In the genomic region with DNA sequence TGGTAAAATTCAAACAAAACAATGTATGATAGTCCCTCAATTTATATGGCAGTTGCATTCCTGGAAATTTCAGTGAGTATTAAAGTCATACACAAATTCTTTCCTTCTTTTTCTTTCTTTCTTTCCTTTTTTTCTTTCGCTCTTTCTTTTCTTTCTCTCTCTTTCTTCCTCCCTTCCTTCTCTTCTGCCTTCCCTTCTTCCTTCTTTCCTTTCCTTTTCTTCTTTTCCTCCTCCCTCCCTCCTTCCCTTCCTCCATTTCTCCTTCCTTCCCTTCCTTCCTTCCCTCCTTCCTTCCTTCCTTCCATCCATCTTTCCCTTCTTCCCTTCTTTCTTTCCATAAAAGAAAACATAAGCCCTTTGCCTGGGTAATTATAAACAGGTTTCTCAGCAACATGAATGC, we compare ENCODE assay signal across 1 cellular context.
TF ChIP-seq lines count a peak whose summit lies in the region.

No MANE protein-coding gene starts in this region.

TF ChIP-seq in K562, 482 proteins besides CTCF, POLR2A, EP300 and RAD21 (continued from another document and continues in another):
- TF ChIP-seq, protein P1, sequence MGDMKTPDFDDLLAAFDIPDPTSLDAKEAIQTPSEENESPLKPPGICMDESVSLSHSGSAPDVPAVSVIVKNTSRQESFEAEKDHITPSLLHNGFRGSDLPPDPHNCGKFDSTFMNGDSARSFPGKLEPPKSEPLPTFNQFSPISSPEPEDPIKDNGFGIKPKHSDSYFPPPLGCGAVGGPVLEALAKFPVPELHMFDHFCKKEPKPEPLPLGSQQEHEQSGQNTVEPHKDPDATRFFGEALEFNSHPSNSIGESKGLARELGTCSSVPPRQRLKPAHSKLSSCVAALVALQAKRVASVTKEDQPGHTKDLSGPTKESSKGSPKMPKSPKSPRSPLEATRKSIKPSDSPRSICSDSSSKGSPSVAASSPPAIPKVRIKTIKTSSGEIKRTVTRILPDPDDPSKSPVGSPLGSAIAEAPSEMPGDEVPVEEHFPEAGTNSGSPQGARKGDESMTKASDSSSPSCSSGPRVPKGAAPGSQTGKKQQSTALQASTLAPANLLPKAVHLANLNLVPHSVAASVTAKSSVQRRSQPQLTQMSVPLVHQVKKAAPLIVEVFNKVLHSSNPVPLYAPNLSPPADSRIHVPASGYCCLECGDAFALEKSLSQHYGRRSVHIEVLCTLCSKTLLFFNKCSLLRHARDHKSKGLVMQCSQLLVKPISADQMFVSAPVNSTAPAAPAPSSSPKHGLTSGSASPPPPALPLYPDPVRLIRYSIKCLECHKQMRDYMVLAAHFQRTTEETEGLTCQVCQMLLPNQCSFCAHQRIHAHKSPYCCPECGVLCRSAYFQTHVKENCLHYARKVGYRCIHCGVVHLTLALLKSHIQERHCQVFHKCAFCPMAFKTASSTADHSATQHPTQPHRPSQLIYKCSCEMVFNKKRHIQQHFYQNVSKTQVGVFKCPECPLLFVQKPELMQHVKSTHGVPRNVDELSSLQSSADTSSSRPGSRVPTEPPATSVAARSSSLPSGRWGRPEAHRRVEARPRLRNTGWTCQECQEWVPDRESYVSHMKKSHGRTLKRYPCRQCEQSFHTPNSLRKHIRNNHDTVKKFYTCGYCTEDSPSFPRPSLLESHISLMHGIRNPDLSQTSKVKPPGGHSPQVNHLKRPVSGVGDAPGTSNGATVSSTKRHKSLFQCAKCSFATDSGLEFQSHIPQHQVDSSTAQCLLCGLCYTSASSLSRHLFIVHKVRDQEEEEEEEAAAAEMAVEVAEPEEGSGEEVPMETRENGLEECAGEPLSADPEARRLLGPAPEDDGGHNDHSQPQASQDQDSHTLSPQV (IDR thresholded peaks at IDR 0.05) = no peak
- TF ChIP-seq PRMT5 (CRISPR knock-in tag; IDR thresholded peaks at IDR 0.05) = no peak
- TF ChIP-seq RHOXF2B (CRISPR knock-in tag; conservative IDR thresholded peaks at IDR 0.05) = no peak
- TF ChIP-seq MXI1 (IDR thresholded peaks at IDR 0.05; ENCODE audit: low read depth, low read length) = no peak
- TF ChIP-seq, protein P2, sequence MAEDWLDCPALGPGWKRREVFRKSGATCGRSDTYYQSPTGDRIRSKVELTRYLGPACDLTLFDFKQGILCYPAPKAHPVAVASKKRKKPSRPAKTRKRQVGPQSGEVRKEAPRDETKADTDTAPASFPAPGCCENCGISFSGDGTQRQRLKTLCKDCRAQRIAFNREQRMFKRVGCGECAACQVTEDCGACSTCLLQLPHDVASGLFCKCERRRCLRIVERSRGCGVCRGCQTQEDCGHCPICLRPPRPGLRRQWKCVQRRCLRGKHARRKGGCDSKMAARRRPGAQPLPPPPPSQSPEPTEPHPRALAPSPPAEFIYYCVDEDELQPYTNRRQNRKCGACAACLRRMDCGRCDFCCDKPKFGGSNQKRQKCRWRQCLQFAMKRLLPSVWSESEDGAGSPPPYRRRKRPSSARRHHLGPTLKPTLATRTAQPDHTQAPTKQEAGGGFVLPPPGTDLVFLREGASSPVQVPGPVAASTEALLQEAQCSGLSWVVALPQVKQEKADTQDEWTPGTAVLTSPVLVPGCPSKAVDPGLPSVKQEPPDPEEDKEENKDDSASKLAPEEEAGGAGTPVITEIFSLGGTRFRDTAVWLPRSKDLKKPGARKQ (CRISPR knock-in tag; IDR thresholded peaks at IDR 0.05) = no peak
- TF ChIP-seq, protein P3, sequence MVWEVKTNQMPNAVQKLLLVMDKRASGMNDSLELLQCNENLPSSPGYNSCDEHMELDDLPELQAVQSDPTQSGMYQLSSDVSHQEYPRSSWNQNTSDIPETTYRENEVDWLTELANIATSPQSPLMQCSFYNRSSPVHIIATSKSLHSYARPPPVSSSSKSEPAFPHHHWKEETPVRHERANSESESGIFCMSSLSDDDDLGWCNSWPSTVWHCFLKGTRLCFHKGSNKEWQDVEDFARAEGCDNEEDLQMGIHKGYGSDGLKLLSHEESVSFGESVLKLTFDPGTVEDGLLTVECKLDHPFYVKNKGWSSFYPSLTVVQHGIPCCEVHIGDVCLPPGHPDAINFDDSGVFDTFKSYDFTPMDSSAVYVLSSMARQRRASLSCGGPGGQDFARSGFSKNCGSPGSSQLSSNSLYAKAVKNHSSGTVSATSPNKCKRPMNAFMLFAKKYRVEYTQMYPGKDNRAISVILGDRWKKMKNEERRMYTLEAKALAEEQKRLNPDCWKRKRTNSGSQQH (CRISPR knock-in tag; IDR thresholded peaks at IDR 0.05) = no peak
- no peak for TF ChIP-seq ZNF354B (CRISPR knock-in tag; IDR thresholded peaks at IDR 0.05)
- peak; percentile 29; the same call in 1 of the 2 replicates for TF ChIP-seq OTX1 (CRISPR knock-in tag; IDR thresholded peaks at IDR 0.05)
- TF ChIP-seq KLF6 (CRISPR knock-in tag; IDR thresholded peaks at IDR 0.05; ENCODE audit: borderline replicate concordance) = no peak
- TF ChIP-seq ZFPM2 (CRISPR knock-in tag; IDR thresholded peaks at IDR 0.05) = no peak
- TF ChIP-seq ARID1B (IDR thresholded peaks at IDR 0.05) = no peak
- no peak for TF ChIP-seq CAMTA2 (CRISPR knock-in tag; conservative IDR thresholded peaks at IDR 0.05)
- TF ChIP-seq, protein P4, sequence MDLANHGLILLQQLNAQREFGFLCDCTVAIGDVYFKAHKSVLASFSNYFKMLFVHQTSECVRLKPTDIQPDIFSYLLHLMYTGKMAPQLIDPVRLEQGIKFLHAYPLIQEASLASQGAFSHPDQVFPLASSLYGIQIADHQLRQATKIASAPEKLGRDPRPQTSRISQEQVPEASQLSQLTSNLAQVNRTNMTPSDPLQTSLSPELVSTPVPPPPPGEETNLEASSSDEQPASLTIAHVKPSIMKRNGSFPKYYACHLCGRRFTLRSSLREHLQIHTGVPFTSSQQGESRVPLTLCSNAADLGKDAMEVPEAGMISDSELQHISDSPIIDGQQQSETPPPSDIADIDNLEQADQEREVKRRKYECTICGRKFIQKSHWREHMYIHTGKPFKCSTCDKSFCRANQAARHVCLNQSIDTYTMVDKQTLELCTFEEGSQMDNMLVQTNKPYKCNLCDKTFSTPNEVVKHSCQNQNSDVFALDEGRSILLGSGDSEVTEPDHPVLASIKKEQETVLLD (IDR thresholded peaks at IDR 0.05) = 0 out of 2 replicates have a peak, but pooled peaks have one; percentile 18
- TF ChIP-seq, protein P5, sequence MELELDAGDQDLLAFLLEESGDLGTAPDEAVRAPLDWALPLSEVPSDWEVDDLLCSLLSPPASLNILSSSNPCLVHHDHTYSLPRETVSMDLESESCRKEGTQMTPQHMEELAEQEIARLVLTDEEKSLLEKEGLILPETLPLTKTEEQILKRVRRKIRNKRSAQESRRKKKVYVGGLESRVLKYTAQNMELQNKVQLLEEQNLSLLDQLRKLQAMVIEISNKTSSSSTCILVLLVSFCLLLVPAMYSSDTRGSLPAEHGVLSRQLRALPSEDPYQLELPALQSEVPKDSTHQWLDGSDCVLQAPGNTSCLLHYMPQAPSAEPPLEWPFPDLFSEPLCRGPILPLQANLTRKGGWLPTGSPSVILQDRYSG (tag; conservative IDR thresholded peaks at IDR 0.05; ENCODE audit: low read depth) = no peak
- TF ChIP-seq, protein P6, sequence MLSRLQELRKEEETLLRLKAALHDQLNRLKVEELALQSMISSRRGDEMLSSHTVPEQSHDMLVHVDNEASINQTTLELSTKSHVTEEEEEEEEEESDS (CRISPR knock-in tag; IDR thresholded peaks at IDR 0.05) = no peak
- TF ChIP-seq, protein P7, sequence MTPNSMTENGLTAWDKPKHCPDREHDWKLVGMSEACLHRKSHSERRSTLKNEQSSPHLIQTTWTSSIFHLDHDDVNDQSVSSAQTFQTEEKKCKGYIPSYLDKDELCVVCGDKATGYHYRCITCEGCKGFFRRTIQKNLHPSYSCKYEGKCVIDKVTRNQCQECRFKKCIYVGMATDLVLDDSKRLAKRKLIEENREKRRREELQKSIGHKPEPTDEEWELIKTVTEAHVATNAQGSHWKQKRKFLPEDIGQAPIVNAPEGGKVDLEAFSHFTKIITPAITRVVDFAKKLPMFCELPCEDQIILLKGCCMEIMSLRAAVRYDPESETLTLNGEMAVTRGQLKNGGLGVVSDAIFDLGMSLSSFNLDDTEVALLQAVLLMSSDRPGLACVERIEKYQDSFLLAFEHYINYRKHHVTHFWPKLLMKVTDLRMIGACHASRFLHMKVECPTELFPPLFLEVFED (CRISPR knock-in tag; conservative IDR thresholded peaks at IDR 0.05) = 0 out of 2 replicates have a peak, but pooled peaks have one; percentile 37
- no peak for TF ChIP-seq RBBP5 (IDR thresholded peaks at IDR 0.05; ENCODE audit: borderline replicate concordance, insufficient read depth, low read length, poor library complexity, severe bottlenecking)
- no peak for TF ChIP-seq KHSRP (IDR thresholded peaks at IDR 0.05)
- TF ChIP-seq NR3C1 (CRISPR knock-in tag; IDR thresholded peaks at IDR 0.05) = no peak
- no peak for TF ChIP-seq ETV6 (IDR thresholded peaks at IDR 0.05; ENCODE audit: borderline replicate concordance in 1 of 2, low read depth in 2 of 2, low read length in 1 of 2)
- TF ChIP-seq ETV6 (CRISPR knock-in tag; IDR thresholded peaks at IDR 0.05; ENCODE audit: borderline replicate concordance) = no peak
- no peak for TF ChIP-seq ZNF76 (CRISPR knock-in tag; IDR thresholded peaks at IDR 0.05; ENCODE audit: borderline replicate concordance)
- TF ChIP-seq CSDE1 (IDR thresholded peaks at IDR 0.05) = no peak
- TF ChIP-seq ZNF717 (CRISPR knock-in tag; IDR thresholded peaks at IDR 0.05) = no peak
- TF ChIP-seq L3MBTL2 (IDR thresholded peaks at IDR 0.05) = no peak
- TF ChIP-seq, protein P8, sequence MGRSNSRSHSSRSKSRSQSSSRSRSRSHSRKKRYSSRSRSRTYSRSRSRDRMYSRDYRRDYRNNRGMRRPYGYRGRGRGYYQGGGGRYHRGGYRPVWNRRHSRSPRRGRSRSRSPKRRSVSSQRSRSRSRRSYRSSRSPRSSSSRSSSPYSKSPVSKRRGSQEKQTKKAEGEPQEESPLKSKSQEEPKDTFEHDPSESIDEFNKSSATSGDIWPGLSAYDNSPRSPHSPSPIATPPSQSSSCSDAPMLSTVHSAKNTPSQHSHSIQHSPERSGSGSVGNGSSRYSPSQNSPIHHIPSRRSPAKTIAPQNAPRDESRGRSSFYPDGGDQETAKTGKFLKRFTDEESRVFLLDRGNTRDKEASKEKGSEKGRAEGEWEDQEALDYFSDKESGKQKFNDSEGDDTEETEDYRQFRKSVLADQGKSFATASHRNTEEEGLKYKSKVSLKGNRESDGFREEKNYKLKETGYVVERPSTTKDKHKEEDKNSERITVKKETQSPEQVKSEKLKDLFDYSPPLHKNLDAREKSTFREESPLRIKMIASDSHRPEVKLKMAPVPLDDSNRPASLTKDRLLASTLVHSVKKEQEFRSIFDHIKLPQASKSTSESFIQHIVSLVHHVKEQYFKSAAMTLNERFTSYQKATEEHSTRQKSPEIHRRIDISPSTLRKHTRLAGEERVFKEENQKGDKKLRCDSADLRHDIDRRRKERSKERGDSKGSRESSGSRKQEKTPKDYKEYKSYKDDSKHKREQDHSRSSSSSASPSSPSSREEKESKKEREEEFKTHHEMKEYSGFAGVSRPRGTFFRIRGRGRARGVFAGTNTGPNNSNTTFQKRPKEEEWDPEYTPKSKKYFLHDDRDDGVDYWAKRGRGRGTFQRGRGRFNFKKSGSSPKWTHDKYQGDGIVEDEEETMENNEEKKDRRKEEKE (IDR thresholded peaks at IDR 0.05; ENCODE audit: borderline replicate concordance in 1 of 2, control insufficient read depth in 1 of 2, low read depth in 2 of 2, low read length in 1 of 2) = peak in 1 of 2 experiments; percentile 21; a peak in 1 of 4 replicates
- TF ChIP-seq, protein P9, sequence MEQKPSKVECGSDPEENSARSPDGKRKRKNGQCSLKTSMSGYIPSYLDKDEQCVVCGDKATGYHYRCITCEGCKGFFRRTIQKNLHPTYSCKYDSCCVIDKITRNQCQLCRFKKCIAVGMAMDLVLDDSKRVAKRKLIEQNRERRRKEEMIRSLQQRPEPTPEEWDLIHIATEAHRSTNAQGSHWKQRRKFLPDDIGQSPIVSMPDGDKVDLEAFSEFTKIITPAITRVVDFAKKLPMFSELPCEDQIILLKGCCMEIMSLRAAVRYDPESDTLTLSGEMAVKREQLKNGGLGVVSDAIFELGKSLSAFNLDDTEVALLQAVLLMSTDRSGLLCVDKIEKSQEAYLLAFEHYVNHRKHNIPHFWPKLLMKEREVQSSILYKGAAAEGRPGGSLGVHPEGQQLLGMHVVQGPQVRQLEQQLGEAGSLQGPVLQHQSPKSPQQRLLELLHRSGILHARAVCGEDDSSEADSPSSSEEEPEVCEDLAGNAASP (IDR thresholded peaks at IDR 0.05) = no peak
- no peak for TF ChIP-seq HEY1 (CRISPR knock-in tag; IDR thresholded peaks at IDR 0.05; ENCODE audit: borderline replicate concordance)
- no peak for TF ChIP-seq NEUROD1 (IDR thresholded peaks at IDR 0.05; ENCODE audit: borderline replicate concordance, low read depth, low read length, partially characterized antibody)
- TF ChIP-seq, protein P10, sequence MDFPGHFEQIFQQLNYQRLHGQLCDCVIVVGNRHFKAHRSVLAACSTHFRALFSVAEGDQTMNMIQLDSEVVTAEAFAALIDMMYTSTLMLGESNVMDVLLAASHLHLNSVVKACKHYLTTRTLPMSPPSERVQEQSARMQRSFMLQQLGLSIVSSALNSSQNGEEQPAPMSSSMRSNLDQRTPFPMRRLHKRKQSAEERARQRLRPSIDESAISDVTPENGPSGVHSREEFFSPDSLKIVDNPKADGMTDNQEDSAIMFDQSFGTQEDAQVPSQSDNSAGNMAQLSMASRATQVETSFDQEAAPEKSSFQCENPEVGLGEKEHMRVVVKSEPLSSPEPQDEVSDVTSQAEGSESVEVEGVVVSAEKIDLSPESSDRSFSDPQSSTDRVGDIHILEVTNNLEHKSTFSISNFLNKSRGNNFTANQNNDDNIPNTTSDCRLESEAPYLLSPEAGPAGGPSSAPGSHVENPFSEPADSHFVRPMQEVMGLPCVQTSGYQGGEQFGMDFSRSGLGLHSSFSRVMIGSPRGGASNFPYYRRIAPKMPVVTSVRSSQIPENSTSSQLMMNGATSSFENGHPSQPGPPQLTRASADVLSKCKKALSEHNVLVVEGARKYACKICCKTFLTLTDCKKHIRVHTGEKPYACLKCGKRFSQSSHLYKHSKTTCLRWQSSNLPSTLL (IDR thresholded peaks at IDR 0.05) = peak; percentile 47; the same call in 1 of the 2 replicates
- no peak for TF ChIP-seq ZSCAN32 (CRISPR knock-in tag; IDR thresholded peaks at IDR 0.05)
- no peak for TF ChIP-seq TGIF2 (CRISPR knock-in tag; IDR thresholded peaks at IDR 0.05)
- TF ChIP-seq POLR2B (IDR thresholded peaks at IDR 0.05; ENCODE audit: low read depth, partially characterized antibody) = peak; percentile 46
- no peak for TF ChIP-seq SRSF9 (IDR thresholded peaks at IDR 0.05; ENCODE audit: borderline replicate concordance, low read depth, low read length)
